1 cellular context compared by ENCODE assay signal in genomic region chr3:11059090-11059798, GRCh38.
TF ChIP-seq lines count a peak whose summit lies in the region.

No MANE protein-coding gene starts in this region.

TF ChIP-seq in GM23338, 12 proteins besides CTCF, POLR2A, EP300 and RAD21 (continued from another document):
- no peak for TF ChIP-seq ZNF462 (CRISPR knock-in tag; IDR thresholded peaks at IDR 0.05)
